33 cellular contexts compared by ENCODE assay signal in the genomic region with DNA sequence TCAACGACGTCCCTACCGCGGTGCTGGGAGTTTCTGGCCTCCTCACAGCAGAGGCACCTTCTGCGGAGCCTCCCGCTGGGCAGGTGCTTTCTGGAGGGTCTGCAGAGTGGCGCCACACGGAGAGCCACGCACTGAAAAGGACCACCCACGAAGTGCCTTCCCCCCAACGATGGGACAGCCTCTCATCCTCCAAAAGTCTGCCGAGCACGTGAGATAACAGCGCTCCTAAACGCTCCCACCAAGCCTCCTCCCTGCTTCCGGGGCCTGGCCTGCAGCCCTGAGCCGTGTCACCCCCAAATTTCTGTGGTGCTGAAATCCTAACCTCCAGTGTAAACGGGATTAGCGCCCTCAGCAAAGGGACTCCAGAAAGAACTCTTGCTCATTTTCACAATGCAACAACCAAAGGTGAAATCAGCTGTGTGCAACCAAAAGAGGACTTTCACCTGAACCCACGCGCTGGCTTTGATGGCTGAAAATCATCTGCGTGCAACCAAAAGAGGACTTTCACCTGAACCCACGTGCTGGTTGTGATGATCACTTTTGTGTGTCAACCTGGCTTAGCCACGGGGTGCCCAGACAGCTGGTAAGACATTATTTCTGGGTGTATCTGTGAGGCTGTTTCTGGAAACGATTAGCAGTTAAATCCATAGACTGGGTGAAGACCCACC.
DNase-seq lines count a peak whose midpoint lies in the region; ATAC-seq and TF ChIP-seq lines count a peak whose summit lies in the region.
"Had no signal": no experiment of that assay in that cellular context is flagged by ENCODE, and none has a peak within 500 bp of the region (broad histone marks: within the 10 kb centered on the region; RNA-seq: fewer than 3 reads in every experiment).

No MANE protein-coding gene starts in this region.

- peak; percentile 36 for DNase-seq in activated CD8-positive, alpha-beta memory T cell treated with anti-CD3 and anti-CD28 coated beads, Interleukin-2, amount 10 ng/mL, durations not matched to agents 7 days and 5 days
- DNase-seq in activated CD8-positive, alpha-beta memory T cell treated with anti-CD3 and anti-CD28 coated beads for 24 hours: no peak
- peak; percentile 23 for DNase-seq in endodermal cell
- DNase-seq in mesenteric fat pad (ENCODE audit: low spot score): peak; percentile 76
- peak; percentile 34 for DNase-seq in sigmoid colon
- DNase-seq in omental fat pad (ENCODE audit: low spot score): no peak
- DNase-seq in left cardiac atrium: no peak
- DNase-seq in SW480 (ENCODE audit: low spot score): no peak
- DNase-seq: Caco-2; CD8-positive, alpha-beta T cell; DMS 273 treated with DMSO at 0.1 percent for 48 hours; DMS79; EL; GDM1; GOT3; HFFc6; MM.1S; NCI-H1048; NCI-H1417; NCI-H1694; NCI-H2029 treated with DMSO at 0.1 percent for 48 hours; NCI-H2227 treated with DMSO at 0.1 percent for 48 hours; NCI-H510A; NCI-H69; Right ventricle myocardium superior; RPMI8226 had no signal

- TF ChIP-seq EP300 in sigmoid colon (IDR thresholded peaks at IDR 0.05): no peak

- ATAC-seq in activated CD8-positive, alpha-beta memory T cell treated with anti-CD3 and anti-CD28 coated beads, Interleukin-2, amount 10 ng/mL, durations not matched to agents 7 days and 5 days: no peak
- ATAC-seq in omental fat pad (ENCODE audit: low FRiP score): no peak
- no peak for ATAC-seq in left cardiac atrium
- ATAC-seq: CD8-positive, alpha-beta T cell; GM12878 had no signal

- H3K9me3 ChIP-seq in endodermal cell (ENCODE audit: control insufficient read depth, low read length) (no peaks in the 10 kb centered on the region), sigmoid colon (no peaks in the 10 kb centered on the region)
- H3K9me3 ChIP-seq: Caco-2, HAP-1 had no signal

- H3K4me1 Mint-ChIP-seq in activated CD8-positive, alpha-beta memory T cell treated with anti-CD3 and anti-CD28 coated beads, Interleukin-2, amount 10 ng/mL, durations not matched to agents 7 days and 5 days: no peaks in the 10 kb centered on the region
- no peaks in the 10 kb centered on the region for H3K4me1 Mint-ChIP-seq in endodermal cell
- H3K4me1 Mint-ChIP-seq: B cell, IgD-negative memory B cell had no signal

- no peaks in the 10 kb centered on the region for H3K36me3 Mint-ChIP-seq in activated CD8-positive, alpha-beta memory T cell treated with anti-CD3 and anti-CD28 coated beads, Interleukin-2, amount 10 ng/mL, durations not matched to agents 7 days and 5 days
- H3K36me3 Mint-ChIP-seq in endodermal cell (ENCODE audit: low read depth): no peaks in the 10 kb centered on the region
- H3K36me3 Mint-ChIP-seq: CD8-positive, alpha-beta T cell; IgD-negative memory B cell had no signal

- H3K27me3 ChIP-seq in endodermal cell (ENCODE audit: control insufficient read depth, insufficient read depth, low read length, poor library complexity, severe bottlenecking): no peaks in the 10 kb centered on the region
- peaks cover 0 to 10% (median 0%) of the 10 kb centered on the region in 3 donors for H3K27me3 ChIP-seq in sigmoid colon

- 82 to 91% methylated on average over 8 to 19 of the region's 25 CpGs for WGBS in endodermal cell (ENCODE audit: insufficient coverage in 1 of 2, insufficient read length in 1 of 2), 2 experiments
- WGBS in sigmoid colon, 2 donors: 75 to 79% methylated on average over 21 to 25 of the region's 25 CpGs

- no peaks in the 10 kb centered on the region for H3K27me3 Mint-ChIP-seq in activated CD8-positive, alpha-beta memory T cell treated with anti-CD3 and anti-CD28 coated beads, Interleukin-2, amount 10 ng/mL, durations not matched to agents 7 days and 5 days
- H3K27me3 Mint-ChIP-seq in endodermal cell (ENCODE audit: insufficient read depth): peaks cover 1% of the 10 kb centered on the region
- H3K27me3 Mint-ChIP-seq: B cell, IgD-negative memory B cell had no signal

- H3K4me3 ChIP-seq in endodermal cell (ENCODE audit: low read length) (no peak overlapping the region), sigmoid colon (no peak overlapping the region)
- H3K4me3 ChIP-seq: GM12878, HAP-1 had no signal

- H3K9ac ChIP-seq in endodermal cell (ENCODE audit: extremely low read depth, low read length, poor library complexity, severe bottlenecking): no peak overlapping the region
- H3K9ac ChIP-seq: KMS-11 had no signal

- CTCF ChIA-PET in activated CD8-positive, alpha-beta memory T cell treated with anti-CD3 and anti-CD28 coated beads, Interleukin-2, amount 10 ng/mL, durations not matched to agents 7 days and 5 days (lab: Charles Lee): no interaction called here

- H3K4me1 ChIP-seq in endodermal cell (ENCODE audit: control insufficient read depth, insufficient read depth, low read length) (no peaks in the 10 kb centered on the region), sigmoid colon (no peaks in the 10 kb centered on the region)
- H3K4me1 ChIP-seq: Caco-2, HAP-1 had no signal

- H3K9me3 Mint-ChIP-seq in activated CD8-positive, alpha-beta memory T cell treated with anti-CD3 and anti-CD28 coated beads, Interleukin-2, amount 10 ng/mL, durations not matched to agents 7 days and 5 days (ENCODE audit: low read depth): no peaks in the 10 kb centered on the region
- no peaks in the 10 kb centered on the region for H3K9me3 Mint-ChIP-seq in endodermal cell
- H3K9me3 Mint-ChIP-seq: CD8-positive, alpha-beta T cell had no signal

- H3K27ac ChIP-seq in endodermal cell (ENCODE audit: low read depth, low read length) (no peak overlapping the region), sigmoid colon (no peak overlapping the region)
- H3K27ac ChIP-seq: 22Rv1, C4-2B, KMS-11 had no signal

- TF ChIP-seq CTCF in endodermal cell (conservative IDR thresholded peaks at IDR 0.05): no peak
- TF ChIP-seq CTCF in sigmoid colon (IDR thresholded peaks at IDR 0.05): no peak
- TF ChIP-seq CTCF in omental fat pad (IDR thresholded peaks at IDR 0.05): no peak

- no peak overlapping the region for H3K27ac Mint-ChIP-seq in activated CD8-positive, alpha-beta memory T cell treated with anti-CD3 and anti-CD28 coated beads, Interleukin-2, amount 10 ng/mL, durations not matched to agents 7 days and 5 days
- no peak overlapping the region for H3K27ac Mint-ChIP-seq in endodermal cell
- H3K27ac Mint-ChIP-seq: B cell; CD8-positive, alpha-beta T cell; HFFc6; IgD-negative memory B cell had no signal

- H3K4me3 Mint-ChIP-seq in activated CD8-positive, alpha-beta memory T cell treated with anti-CD3 and anti-CD28 coated beads, Interleukin-2, amount 10 ng/mL, durations not matched to agents 7 days and 5 days: no peak overlapping the region
- H3K4me3 Mint-ChIP-seq in endodermal cell: no peak overlapping the region
- H3K4me3 Mint-ChIP-seq: B cell; CD8-positive, alpha-beta T cell; HFFc6; IgD-negative memory B cell had no signal

- intact Hi-C loops in sigmoid colon (cut with DNase I) (no loop called here), left cardiac atrium (cut with DNase I) (no loop called here)

- H3K36me3 ChIP-seq in endodermal cell (ENCODE audit: control insufficient read depth, insufficient read depth, low read length): no peaks in the 10 kb centered on the region
- no peaks in the 10 kb centered on the region for H3K36me3 ChIP-seq in sigmoid colon
- H3K36me3 ChIP-seq: HAP-1 had no signal

- TF ChIP-seq POLR2A in sigmoid colon (IDR thresholded peaks at IDR 0.05): no peak

Comparison
In these comparisons a context has a peak if more than half of its experiments do, and no peak if none do; other contexts are left out.
1. DNase-seq: peak in activated CD8-positive, alpha-beta memory T cell treated with anti-CD3 and anti-CD28 coated beads, Interleukin-2, amount 10 ng/mL, durations not matched to agents 7 days and 5 days (single experiment), endodermal cell (single experiment), mesenteric fat pad (single experiment) and sigmoid colon (single experiment); none in activated CD8-positive, alpha-beta memory T cell treated with anti-CD3 and anti-CD28 coated beads for 24 hours (single experiment), omental fat pad (single experiment), left cardiac atrium (single experiment) and SW480 (single experiment).